In the genomic region with DNA sequence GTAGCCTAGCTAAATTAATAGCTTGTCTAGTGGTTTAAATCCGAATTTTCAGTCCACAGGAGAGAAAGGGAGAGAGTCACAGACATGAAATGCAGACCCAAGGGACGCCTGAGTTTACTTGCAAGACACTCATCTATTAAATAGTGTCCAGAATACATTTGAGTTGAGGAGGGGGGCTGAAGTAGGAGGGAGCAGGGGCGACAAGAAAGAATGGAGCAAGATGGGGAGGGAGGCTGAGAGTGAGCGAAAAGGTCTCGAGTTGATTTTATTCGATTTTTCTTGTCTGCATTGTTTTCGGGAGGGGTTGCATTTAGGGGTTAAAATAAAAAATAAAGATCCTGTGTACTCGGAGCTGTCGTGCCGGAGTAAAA, we compare ENCODE assay signal across 10 cellular contexts. TPM values are rescaled to one million over a fixed set of nuclear protein-coding genes. Genes with fewer than 3 reads are reported as not detected.
DNase-seq lines count a peak whose midpoint lies in the region; ATAC-seq and TF ChIP-seq lines count a peak whose summit lies in the region.
"Had no signal": no experiment of that assay in that cellular context is flagged by ENCODE, and none has a peak within 500 bp of the region (broad histone marks: within the 10 kb centered on the region; RNA-seq: fewer than 3 reads in every experiment).

No MANE protein-coding gene starts in this region.

- no peaks in the 10 kb centered on the region for H3K36me3 ChIP-seq in SK-N-SH (replicated peaks in 1 of 2; ENCODE audit: control insufficient read depth in 1 of 2, insufficient read depth in 2 of 2, low read length in 1 of 2)

- H3K79me2 ChIP-seq in SK-N-SH (ENCODE audit: insufficient read depth), result no peaks in the 10 kb centered on the region

- peaks cover 5% of the 10 kb centered on the region for H3F3A ChIP-seq in SK-N-SH (replicated peaks; ENCODE audit: insufficient read depth)

- no peak for TF ChIP-seq CTCF in SK-N-SH (IDR thresholded peaks at IDR 0.05)
- no peak for TF ChIP-seq CTCF in WTC11 (IDR thresholded peaks at IDR 0.05)

- H3K9me3 ChIP-seq in SK-N-SH, result no peaks in the 10 kb centered on the region
- no peaks in the 10 kb centered on the region for H3K9me3 ChIP-seq in iPS-18c (ENCODE audit: control insufficient read depth, insufficient read depth, low read length)

- DNase-seq in SK-N-SH (peak; percentile 20), WTC11 (ENCODE audit: low spot score) (no peak), NCI-H774 (lab: John Stamatoyannopoulos, UW) (no peak), Ammon's horn (ENCODE audit: low spot score) (no peak)
- DNase-seq in stimulated activated effector memory CD8-positive, alpha-beta T cell treated with anti-CD3 and anti-CD28 coated beads, Interleukin-12 subunit alpha, Interleukin-12 subunit beta, amount 100 ng/mL, for 72 hours (ENCODE audit: low spot score in 2 of 2), result no peak
- DNase-seq: NCI-H2029 treated with DMSO at 0.1 percent for 48 hours had no signal

- no peak overlapping the region for H3K9ac ChIP-seq in SK-N-SH

- no peaks in the 10 kb centered on the region for H4K20me1 ChIP-seq in SK-N-SH (ENCODE audit: insufficient read depth)

- H3K9me2 ChIP-seq in SK-N-SH, result no peaks in the 10 kb centered on the region

- peaks cover 6 to 14% of the 10 kb centered on the region in 2 experiments; a peak in 2 of 4 replicates for H3K4me1 ChIP-seq in SK-N-SH (ENCODE audit: control insufficient read depth in 1 of 2, insufficient read depth in 2 of 2, low read depth in 1 of 2, low read length in 1 of 2)

- H3K36me3 Mint-ChIP-seq in WTC11, result no peaks in the 10 kb centered on the region
- no peaks in the 10 kb centered on the region for H3K36me3 Mint-ChIP-seq in stimulated activated effector memory CD8-positive, alpha-beta T cell treated with anti-CD3 and anti-CD28 coated beads, Interleukin-12 subunit alpha, Interleukin-12 subunit beta, amount 100 ng/mL, for 72 hours

- 4% methylated on average over 10 of the region's 10 CpGs for whole genome bisulfite sequencing in SK-N-SH (ENCODE audit: low lambda C conversion rate)

- TF ChIP-seq RAD21 in SK-N-SH (IDR thresholded peaks at IDR 0.05; ENCODE audit: low read length), result no peak

- ATAC-seq in SK-N-SH treated with all-trans-retinoic acid at 6 μM for 48 hours (no peak), WTC11 (no peak), GM19455 (IDR thresholded peaks at IDR 0.05; ENCODE audit: unreplicated experiment) (no peak)
- no peak for ATAC-seq in stimulated activated effector memory CD8-positive, alpha-beta T cell treated with anti-CD3 and anti-CD28 coated beads, Interleukin-12 subunit alpha, Interleukin-12 subunit beta, amount 100 ng/mL, for 72 hours

- H3K4me2 ChIP-seq in SK-N-SH, result no peak overlapping the region

- peaks cover 71% of the 10 kb centered on the region for H3K27me3 Mint-ChIP-seq in WTC11 (ENCODE audit: low read depth)

- H2AFZ ChIP-seq in SK-N-SH (ENCODE audit: low read depth), result no peak overlapping the region

- POLR2A ChIA-PET in SK-N-SH (lab: Yijun Ruan, JAX) (no interaction called here), WTC11 (lab: Charles Lee) (interaction anchor here (0.6 kb wide), 2 partner anchors 9 to 18 kb away, joined by 4 to 6 read pairs; no protein-coding TSS in a partner anchor)

- CTCF ChIA-PET in SK-N-SH (lab: Yijun Ruan, JAX), result interaction anchor here (0.6 to 14.6 kb wide), 21 partner anchors 10 to 989 kb away, joined by 3 to 322 read pairs (median 9); no protein-coding TSS in a partner anchor
- CTCF ChIA-PET in WTC11 (lab: Charles Lee), result interaction anchor here (1.0 to 6.3 kb wide), 8 partner anchors 8 to 519 kb away, joined by 3 to 142 read pairs (median 14); partner anchors contain the start of gene ACTRT3

- peak overlapping the region; percentile 82 for H3K4me3 Mint-ChIP-seq in WTC11
- peak overlapping the region; percentile 46 for H3K4me3 Mint-ChIP-seq in stimulated activated effector memory CD8-positive, alpha-beta T cell treated with anti-CD3 and anti-CD28 coated beads, Interleukin-12 subunit alpha, Interleukin-12 subunit beta, amount 100 ng/mL, for 72 hours

- no peak for TF ChIP-seq EP300 in SK-N-SH (IDR thresholded peaks at IDR 0.05; ENCODE audit: borderline replicate concordance in 1 of 2, low read depth in 1 of 2, low read length in 1 of 2)

- H3K27ac Mint-ChIP-seq in WTC11, result no peak overlapping the region; the same call in 1 of the 2 replicates
- no peak overlapping the region for H3K27ac Mint-ChIP-seq in stimulated activated effector memory CD8-positive, alpha-beta T cell treated with anti-CD3 and anti-CD28 coated beads, Interleukin-12 subunit alpha, Interleukin-12 subunit beta, amount 100 ng/mL, for 72 hours

- no peaks in the 10 kb centered on the region for H3K9me3 Mint-ChIP-seq in WTC11
- H3K9me3 Mint-ChIP-seq in stimulated activated effector memory CD8-positive, alpha-beta T cell treated with anti-CD3 and anti-CD28 coated beads, Interleukin-12 subunit alpha, Interleukin-12 subunit beta, amount 100 ng/mL, for 72 hours, result no peaks in the 10 kb centered on the region

- H3K4me1 Mint-ChIP-seq in WTC11, result peaks cover 64% of the 10 kb centered on the region
- H3K4me1 Mint-ChIP-seq in stimulated activated effector memory CD8-positive, alpha-beta T cell treated with anti-CD3 and anti-CD28 coated beads, Interleukin-12 subunit alpha, Interleukin-12 subunit beta, amount 100 ng/mL, for 72 hours, result peaks cover 18% of the 10 kb centered on the region

- H3K27me3 ChIP-seq in SK-N-SH (ENCODE audit: insufficient read depth), result peaks cover 78% of the 10 kb centered on the region

- H3K27ac ChIP-seq in SK-N-SH (ENCODE audit: low read depth in 2 of 2, low read length in 1 of 2), result no peak overlapping the region
- H3K27ac ChIP-seq: foreskin keratinocyte had no signal

- H3K4me3 ChIP-seq in SK-N-SH (ENCODE audit: low read depth in 2 of 2, low read length in 1 of 2) (no peak overlapping the region), iPS-18c (ENCODE audit: insufficient read depth, low read depth, low read length) (peak overlapping the region; percentile 59)

TF ChIP-seq in SK-N-SH, 30 proteins besides CTCF, POLR2A, EP300 and RAD21:
- TF ChIP-seq EZH2phosphoT487 (IDR thresholded peaks at IDR 0.05; ENCODE audit: borderline replicate concordance, low read depth), result peak; percentile 16; the same call in 1 of the 2 replicates
- no peak for TF ChIP-seq NFIC (IDR thresholded peaks at IDR 0.05; ENCODE audit: borderline replicate concordance)
- TF ChIP-seq TAF1 (IDR thresholded peaks at IDR 0.05; ENCODE audit: borderline replicate concordance, low read depth, low read length), result no peak
- no peak for TF ChIP-seq FOXJ3 (CRISPR knock-in tag; IDR thresholded peaks at IDR 0.05)
- no peak for TF ChIP-seq RXRA (IDR thresholded peaks at IDR 0.05; ENCODE audit: borderline replicate concordance, low read depth)
- no peak for TF ChIP-seq POLR2AphosphoS5 (IDR thresholded peaks at IDR 0.05; ENCODE audit: low read depth, low read length)
- no peak for TF ChIP-seq MEF2A (IDR thresholded peaks at IDR 0.05; ENCODE audit: borderline replicate concordance, low read depth)

TF ChIP-seq in SK-N-SH treated with all-trans-retinoic acid at 6 μM for 48 hours, 23 proteins besides CTCF, POLR2A, EP300 and RAD21 (continues in another document):
- no peak for TF ChIP-seq POU6F1 (CRISPR knock-in tag; IDR thresholded peaks at IDR 0.05; ENCODE audit: borderline replicate concordance, low read depth)

TF ChIP-seq in WTC11, 78 proteins besides CTCF, POLR2A, EP300 and RAD21 (continues in another document):
- TF ChIP-seq SMAD4 (CRISPR knock-in tag; IDR thresholded peaks at IDR 0.05) (no peak), ZNF423 (CRISPR knock-in tag; IDR thresholded peaks at IDR 0.05) (no peak), ATF3 (CRISPR knock-in tag; conservative IDR thresholded peaks at IDR 0.05) (no peak), HMGA2 (CRISPR knock-in tag; IDR thresholded peaks at IDR 0.05) (no peak), E2F5 (CRISPR knock-in tag; IDR thresholded peaks at IDR 0.05) (no peak), OVOL2 (CRISPR knock-in tag; IDR thresholded peaks at IDR 0.05; ENCODE audit: borderline replicate concordance) (no peak)
- TF ChIP-seq, protein P1, sequence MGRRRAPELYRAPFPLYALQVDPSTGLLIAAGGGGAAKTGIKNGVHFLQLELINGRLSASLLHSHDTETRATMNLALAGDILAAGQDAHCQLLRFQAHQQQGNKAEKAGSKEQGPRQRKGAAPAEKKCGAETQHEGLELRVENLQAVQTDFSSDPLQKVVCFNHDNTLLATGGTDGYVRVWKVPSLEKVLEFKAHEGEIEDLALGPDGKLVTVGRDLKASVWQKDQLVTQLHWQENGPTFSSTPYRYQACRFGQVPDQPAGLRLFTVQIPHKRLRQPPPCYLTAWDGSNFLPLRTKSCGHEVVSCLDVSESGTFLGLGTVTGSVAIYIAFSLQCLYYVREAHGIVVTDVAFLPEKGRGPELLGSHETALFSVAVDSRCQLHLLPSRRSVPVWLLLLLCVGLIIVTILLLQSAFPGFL (CRISPR knock-in tag; IDR thresholded peaks at IDR 0.05; ENCODE audit: borderline replicate concordance), result no peak

RNA-seq across cellular contexts. Expression of gene MECOM, which starts 4.2 kb away (rescaled TPM):
- polyA plus RNA-seq in SK-N-SH (2012; rRNA removed), result 0.62 and 0.84 TPM in 2 replicates
- polyA plus RNA-seq in SK-N-SH (2012; cell fraction: cytosol; rRNA removed), result 0.50 and 0.67 TPM in 2 replicates
- 1.1 and 1.5 TPM in 2 replicates for polyA plus RNA-seq in SK-N-SH (2012; cell fraction: nucleus; rRNA removed)
- total RNA-seq in WTC11 (2021), result 4.1 to 12.5 TPM (median 4.7 TPM) in 3 replicates
